ENCODE assay signal across 24 cellular contexts in the genomic region with DNA sequence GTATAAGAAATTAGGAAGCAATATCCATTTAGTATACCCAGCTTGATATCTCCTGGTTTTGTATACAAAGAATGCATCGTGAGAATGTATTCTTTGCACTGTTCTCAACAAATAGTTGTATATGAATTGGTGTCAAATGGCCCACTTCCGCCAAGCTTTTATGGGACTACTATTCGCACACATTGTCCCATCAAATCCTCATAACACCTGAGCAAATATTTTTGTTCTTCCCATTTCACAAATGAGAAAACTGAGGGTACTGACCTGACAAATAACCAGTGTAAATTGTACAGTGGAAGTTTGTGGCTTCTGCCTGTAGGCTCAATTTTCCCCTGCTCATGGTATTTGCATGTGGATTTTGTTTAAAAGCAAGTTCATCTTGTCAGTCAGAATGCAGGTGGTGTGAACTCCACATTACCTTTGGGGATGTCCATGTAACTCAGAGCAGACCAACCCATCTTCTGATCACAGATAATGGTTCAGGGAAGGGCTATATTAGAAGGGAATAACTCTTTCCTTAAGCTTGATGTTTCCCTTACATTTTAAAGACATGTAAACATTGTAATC. TPM values are rescaled to one million over a fixed set of nuclear protein-coding genes. Genes with fewer than 3 reads are reported as not detected.
A peak's percentile ranks its signal among the peaks of the same experiment; 100 is the strongest.
DNase-seq lines count a peak whose midpoint lies in the region; ATAC-seq, FAIRE-seq and TF ChIP-seq lines count a peak whose summit lies in the region.
"Had no signal": no experiment of that assay in that cellular context is flagged by ENCODE, and none has a peak within 500 bp of the region (broad histone marks: within the 10 kb centered on the region; RNA-seq: fewer than 3 reads in every experiment).

No MANE protein-coding gene starts in this region.

- no peaks in the 10 kb centered on the region for H3K4me1 ChIP-seq in HAP-1
- H3K4me1 ChIP-seq: A549, SJSA1 had no signal

- peak; percentile 63 for ATAC-seq in GM18867 (IDR thresholded peaks at IDR 0.05; ENCODE audit: unreplicated experiment)
- peak; percentile 51 for ATAC-seq in HG02588 (IDR thresholded peaks at IDR 0.05; ENCODE audit: unreplicated experiment)
- ATAC-seq in HG03159 (IDR thresholded peaks at IDR 0.05; ENCODE audit: unreplicated experiment), result peak; percentile 62
- no peak for ATAC-seq in GM18870 (IDR thresholded peaks at IDR 0.05; ENCODE audit: unreplicated experiment)
- ATAC-seq in HG03571 (IDR thresholded peaks at IDR 0.05; ENCODE audit: unreplicated experiment), result no peak
- ATAC-seq: A549 had no signal

- H3K36me3 ChIP-seq in HAP-1 (replicated peaks), result no peaks in the 10 kb centered on the region
- H3K36me3 ChIP-seq: SJSA1 had no signal

- TF ChIP-seq POLR2A in GM12892 (IDR thresholded peaks at IDR 0.05; ENCODE audit: low read depth, low read length), result no peak

- H3K27me3 ChIP-seq in HAP-1 (ENCODE audit: low read depth), result peaks cover 18% of the 10 kb centered on the region; the same call in 1 of the 2 replicates
- H3K27me3 ChIP-seq: SJSA1 had no signal

- H3K4me3 ChIP-seq in HAP-1, result no peak overlapping the region
- H3K4me3 ChIP-seq: A549, PC-9, SJSA1 had no signal

- no peak for DNase-seq in GM12892 (ENCODE audit: insufficient read length)
- no peak for DNase-seq in HAP-1 (ENCODE audit: low spot score in 2 of 2)
- no peak for DNase-seq in SIG-M5 (lab: John Stamatoyannopoulos, UW)
- DNase-seq: C1 segment of cervical spinal cord; CD4-positive, alpha-beta memory T cell; COR-L47; DMS53; IMR-90; NCI-H1092; NCI-H1417 treated with DMSO at 0.1 percent for 48 hours; NCI-H1694 treated with DMSO at 0.1 percent for 48 hours; NCI-H2081; NCI-H2227 treated with DMSO at 0.1 percent for 48 hours; NCI-H774; PC-9; T-helper 2 cell had no signal

- H3K9me3 ChIP-seq in HAP-1, result no peaks in the 10 kb centered on the region
- H3K9me3 ChIP-seq: A549, SJSA1 had no signal

- FAIRE-seq in GM12892 (lab: Jason Lieb, UNC), result peak; percentile 69
- FAIRE-seq: A549, H54 had no signal

- in situ Hi-C loops in HAP-1 (cut with MboI; ENCODE audit: low sequenced_read_pairs), result no loop called here

RNA-seq across cellular contexts. Expression of gene FAM241A, which starts 51.5 kb away (rescaled TPM):
- polyA plus RNA-seq in GM12892 (2012; ENCODE audit: missing spikeins), result 2.4 TPM

Comparison
In these comparisons a context has a peak if more than half of its experiments do, and no peak if none do; other contexts are left out.
1. ATAC-seq: peak in GM18867 (single experiment), HG02588 (single experiment) and HG03159 (single experiment); none in GM18870 (single experiment) and HG03571 (single experiment).